In genomic region chr2:135985018-135985825, GRCh38 we compare ENCODE assay signal across 8 cellular contexts. TPM values are rescaled to one million over a fixed set of nuclear protein-coding genes. Genes with fewer than 3 reads are reported as not detected.
DNase-seq lines count a peak whose midpoint lies in the region; ATAC-seq lines count a peak whose summit lies in the region.

TSS of gene DARS1 (minus strand) at chr2:135985626. CDS start at chr2:135985468, 158 bp downstream.

- ATAC-seq in GM19328 (IDR thresholded peaks at IDR 0.05; ENCODE audit: unreplicated experiment) (peak; percentile 80), HG03469 (IDR thresholded peaks at IDR 0.05; ENCODE audit: unreplicated experiment) (peak; percentile 65), left colon (peak; percentile 97)

- peaks cover 55% of the 10 kb centered on the region for H3K36me3 Mint-ChIP-seq in activated CD4-positive, alpha-beta T cell treated with anti-CD3 and anti-CD28 coated beads, Interleukin-2, amount 10 ng/mL, durations not matched to agents 24 days and 14 days (ENCODE audit: low read depth)

- H3K4me3 Mint-ChIP-seq in activated CD4-positive, alpha-beta T cell treated with anti-CD3 and anti-CD28 coated beads, Interleukin-2, amount 10 ng/mL, durations not matched to agents 24 days and 14 days: peak within 1 kb of the TSS; percentile 93

- H3K9me3 Mint-ChIP-seq in activated CD4-positive, alpha-beta T cell treated with anti-CD3 and anti-CD28 coated beads, Interleukin-2, amount 10 ng/mL, durations not matched to agents 24 days and 14 days: peaks cover 11% of the 10 kb centered on the region

- intact Hi-C loops in activated CD4-positive, alpha-beta T cell treated with anti-CD3 and anti-CD28 coated beads, Interleukin-2, amount 10 ng/mL, durations not matched to agents 24 days and 14 days (cut with micrococcal nuclease): loop anchor here (1.0 to 10.0 kb wide), 16 partner anchors 22 to 930 kb away; partner anchors contain the start of genes MCM6, R3HDM1, RAB3GAP1 and UBXN4
- intact Hi-C loops in left colon (cut with DNase I, micrococcal nuclease): no loop called here

- no peaks in the 10 kb centered on the region for H3K27me3 Mint-ChIP-seq in activated CD4-positive, alpha-beta T cell treated with anti-CD3 and anti-CD28 coated beads, Interleukin-2, amount 10 ng/mL, durations not matched to agents 24 days and 14 days

- DNase-seq in C1 segment of cervical spinal cord (lab: John Stamatoyannopoulos, UW): peak; percentile 34 to 90 (median 83)
- DNase-seq in NCI-H526 (lab: John Stamatoyannopoulos, UW): peak; percentile 76 to 96
- peak; percentile 95 for DNase-seq in activated CD4-positive, alpha-beta T cell treated with anti-CD3 and anti-CD28 coated beads, Interleukin-2, amount 10 ng/mL, durations not matched to agents 24 days and 14 days
- DNase-seq in cortex of kidney (lab: John Stamatoyannopoulos, UW): peak; percentile 52
- peak; percentile 93 to 95 for DNase-seq in left colon
- peak; percentile 71 to 73 for DNase-seq in stimulated activated CD4-positive, alpha-beta T cell treated with anti-CD3 and anti-CD28 coated beads, Interleukin-1b, Interleukin-23, amount 100 ng/mL, for 4 hours (ENCODE audit: low read depth in 2 of 2)

- peaks cover 48% of the 10 kb centered on the region for H3K4me1 Mint-ChIP-seq in activated CD4-positive, alpha-beta T cell treated with anti-CD3 and anti-CD28 coated beads, Interleukin-2, amount 10 ng/mL, durations not matched to agents 24 days and 14 days

- H3K27ac Mint-ChIP-seq in activated CD4-positive, alpha-beta T cell treated with anti-CD3 and anti-CD28 coated beads, Interleukin-2, amount 10 ng/mL, durations not matched to agents 24 days and 14 days: peak within 1 kb of the TSS; percentile 100

RNA-seq across cellular contexts. Expression of gene DARS1, which starts in this region (rescaled TPM):
- 153 and 160 TPM in 2 replicates for total RNA-seq in activated CD4-positive, alpha-beta T cell treated with anti-CD3 and anti-CD28 coated beads, Interleukin-2, amount 10 ng/mL, durations not matched to agents 24 days and 14 days
- total RNA-seq in left colon: 10 to 100 TPM; 37.9 to 41.7 TPM

Comparison
In these comparisons a context has a peak if more than half of its experiments do, and no peak if none do; other contexts are left out.
1. Peak in every context shown above with its lines: DNase-seq and ATAC-seq.